ENCODE assay signal across 28 cellular contexts in genomic region chrX:74520291-74520690, GRCh38.
"Had no signal": no experiment of that assay in that cellular context is flagged by ENCODE, and none has a peak within 500 bp of the region (broad histone marks: within the 10 kb centered on the region; RNA-seq: fewer than 3 reads in every experiment).

No MANE protein-coding gene starts in this region.

- H3K4me1 Mint-ChIP-seq: endodermal cell; naive thymus-derived CD4-positive, alpha-beta T cell; nephron progenitor cell; stimulated activated effector memory CD8-positive, alpha-beta T cell treated with anti-CD3 and anti-CD28 coated beads, Interleukin-12 subunit alpha, Interleukin-12 subunit beta, amount 100 ng/mL, for 72 hours had no signal

- H3K4me1 ChIP-seq: foreskin keratinocyte, gastroesophageal sphincter, heart left ventricle, psoas muscle, thyroid gland had no signal

- H3K36me3 Mint-ChIP-seq: stimulated activated effector memory CD8-positive, alpha-beta T cell treated with anti-CD3 and anti-CD28 coated beads, Interleukin-12 subunit alpha, Interleukin-12 subunit beta, amount 100 ng/mL, for 72 hours; type B pancreatic cell had no signal

- FAIRE-seq: colon, islet of Langerhans had no signal

- H3K4me3 Mint-ChIP-seq: endodermal cell; naive thymus-derived CD4-positive, alpha-beta T cell; nephron progenitor cell; stimulated activated effector memory CD8-positive, alpha-beta T cell treated with anti-CD3 and anti-CD28 coated beads, Interleukin-12 subunit alpha, Interleukin-12 subunit beta, amount 100 ng/mL, for 72 hours; stimulated activated naive CD8-positive, alpha-beta T cell treated with anti-CD3 and anti-CD28 coated beads, Interleukin-15, Interleukin-2, amounts not matched to agents 100 ng/mL and 50 ng/mL, for 24 hours; type B pancreatic cell had no signal

- H3K27ac ChIP-seq: dorsolateral prefrontal cortex, epithelial cell of prostate, foreskin keratinocyte, gastroesophageal sphincter, ovary, psoas muscle, thyroid gland had no signal

- ATAC-seq: esophagus mucosa; foreskin keratinocyte; gastroesophageal sphincter; naive thymus-derived CD4-positive, alpha-beta T cell; psoas muscle; stimulated activated effector memory CD8-positive, alpha-beta T cell treated with anti-CD3 and anti-CD28 coated beads, Interleukin-12 subunit alpha, Interleukin-12 subunit beta, amount 100 ng/mL, for 72 hours had no signal

- H3K27me3 ChIP-seq: foreskin keratinocyte, gastroesophageal sphincter, heart left ventricle, ovary, sigmoid colon, thyroid gland had no signal

- H3K27ac Mint-ChIP-seq: endodermal cell; naive thymus-derived CD4-positive, alpha-beta T cell; nephron progenitor cell; stimulated activated effector memory CD8-positive, alpha-beta T cell treated with anti-CD3 and anti-CD28 coated beads, Interleukin-12 subunit alpha, Interleukin-12 subunit beta, amount 100 ng/mL, for 72 hours; stimulated activated naive CD8-positive, alpha-beta T cell treated with anti-CD3 and anti-CD28 coated beads, Interleukin-15, Interleukin-2, amounts not matched to agents 100 ng/mL and 50 ng/mL, for 24 hours; type B pancreatic cell had no signal

- H3K27me3 Mint-ChIP-seq: stimulated activated naive CD8-positive, alpha-beta T cell treated with anti-CD3 and anti-CD28 coated beads, Interleukin-15, Interleukin-2, amounts not matched to agents 100 ng/mL and 50 ng/mL, for 24 hours; type B pancreatic cell had no signal

- DNase-seq: central memory CD4-positive, alpha-beta T cell; dorsolateral prefrontal cortex; effector CD4-positive, alpha-beta T cell; endodermal cell; foreskin keratinocyte; hippocampal formation; kidney glomerular epithelial cell; mesendoderm; midbrain; naive thymus-derived CD4-positive, alpha-beta T cell; nephron progenitor cell; nucleus accumbens; ovary; posterior cingulate gyrus; psoas muscle; sigmoid colon; stimulated activated CD4-positive, alpha-beta T cell treated with anti-CD3 and anti-CD28 coated beads, Interleukin-2, amount 100 ng/mL, for 24 hours; stimulated activated CD4-positive, alpha-beta T cell treated with anti-CD3 and anti-CD28 coated beads, Interleukin-4, amount 100 ng/mL, for 24 hours; thyroid gland had no signal

- H3K9me3 Mint-ChIP-seq: stimulated activated effector memory CD8-positive, alpha-beta T cell treated with anti-CD3 and anti-CD28 coated beads, Interleukin-12 subunit alpha, Interleukin-12 subunit beta, amount 100 ng/mL, for 72 hours; stimulated activated naive CD8-positive, alpha-beta T cell treated with anti-CD3 and anti-CD28 coated beads, Interleukin-15, Interleukin-2, amounts not matched to agents 100 ng/mL and 50 ng/mL, for 24 hours had no signal

- H3K36me3 ChIP-seq: gastroesophageal sphincter, heart left ventricle, ovary, sigmoid colon, thyroid gland had no signal

- H3K4me3 ChIP-seq: dorsolateral prefrontal cortex, gastroesophageal sphincter, heart left ventricle, ovary, psoas muscle, sigmoid colon, thyroid gland had no signal

- H3K9me3 ChIP-seq: gastroesophageal sphincter, ovary, psoas muscle, sigmoid colon, thyroid gland had no signal
